In genomic region chr16:1152651-1153259, GRCh38 we compare ENCODE assay signal across 9 cellular contexts. TPM values are rescaled to one million over a fixed set of nuclear protein-coding genes. Genes with fewer than 3 reads are reported as not detected.
DNase-seq lines count a peak whose midpoint lies in the region; ATAC-seq and TF ChIP-seq lines count a peak whose summit lies in the region.
"Had no signal": no experiment of that assay in that cellular context is flagged by ENCODE, and none has a peak within 500 bp of the region (broad histone marks: within the 10 kb centered on the region; RNA-seq: fewer than 3 reads in every experiment).

Gene CACNA1H, plus strand, starts transcription at chr16:1153106. Its CDS starts 632 bp downstream, at chr16:1153738.

- H3K27ac ChIP-seq in esophagus (ENCODE audit: low read depth in 2 of 2, low read length in 1 of 2) = peak within 1 kb of the TSS; percentile 63 to 74
- H3K27ac ChIP-seq in upper lobe of right lung = no peak within 1 kb of the TSS
- no peak within 1 kb of the TSS for H3K27ac ChIP-seq in OCI-LY7 (ENCODE audit: low read depth, low read length, poor library complexity, severe bottlenecking)
- H3K27ac ChIP-seq: neutrophil had no signal

- H3K4me1 ChIP-seq in esophagus (ENCODE audit: control insufficient read depth in 2 of 2, insufficient read depth in 2 of 2, low read length in 1 of 2) = peaks cover 3 to 5% of the 10 kb centered on the region in 2 donors
- no peaks in the 10 kb centered on the region for H3K4me1 ChIP-seq in upper lobe of right lung
- H3K4me1 ChIP-seq in OCI-LY7 (ENCODE audit: insufficient read depth, low read length, poor library complexity, severe bottlenecking) = no peaks in the 10 kb centered on the region

- no peak within 1 kb of the TSS for H3K4me2 ChIP-seq in OCI-LY7 (ENCODE audit: low read length)

- peak; percentile 20 for ATAC-seq in upper lobe of right lung
- no peak for ATAC-seq in HG03342 (IDR thresholded peaks at IDR 0.05; ENCODE audit: unreplicated experiment)

- H3K9me2 ChIP-seq in OCI-LY7 (ENCODE audit: insufficient read depth, low read length) = no peaks in the 10 kb centered on the region

- no peaks in the 10 kb centered on the region for H3K36me3 Mint-ChIP-seq in activated CD4-positive, alpha-beta memory T cell treated with anti-CD3 and anti-CD28 coated beads, Interleukin-2, amount 10 ng/mL, durations not matched to agents 7 days and 5 days (ENCODE audit: low read depth)
- H3K36me3 Mint-ChIP-seq in progenitor cell of endocrine pancreas (ENCODE audit: insufficient read depth) = peaks cover 1% of the 10 kb centered on the region

- no peaks in the 10 kb centered on the region for H3K9me3 Mint-ChIP-seq in activated CD4-positive, alpha-beta memory T cell treated with anti-CD3 and anti-CD28 coated beads, Interleukin-2, amount 10 ng/mL, durations not matched to agents 7 days and 5 days
- H3K9me3 Mint-ChIP-seq in progenitor cell of endocrine pancreas (ENCODE audit: low read depth) = no peaks in the 10 kb centered on the region

- 0 to 2% methylated on average over 10 to 96 of the region's 98 CpGs for WGBS in esophagus, 2 donors

- H3K4me1 Mint-ChIP-seq in activated CD4-positive, alpha-beta memory T cell treated with anti-CD3 and anti-CD28 coated beads, Interleukin-2, amount 10 ng/mL, durations not matched to agents 7 days and 5 days = no peaks in the 10 kb centered on the region
- peaks cover 4% of the 10 kb centered on the region for H3K4me1 Mint-ChIP-seq in progenitor cell of endocrine pancreas (ENCODE audit: low read depth)

- H3K4me3 Mint-ChIP-seq in activated CD4-positive, alpha-beta memory T cell treated with anti-CD3 and anti-CD28 coated beads, Interleukin-2, amount 10 ng/mL, durations not matched to agents 7 days and 5 days = no peak within 1 kb of the TSS
- H3K4me3 Mint-ChIP-seq in progenitor cell of endocrine pancreas (ENCODE audit: low read depth) = peak within 1 kb of the TSS; percentile 62

- H3K79me2 ChIP-seq in OCI-LY7 (ENCODE audit: insufficient read depth, low read depth, low read length) = no peaks in the 10 kb centered on the region

- H3K27ac Mint-ChIP-seq in activated CD4-positive, alpha-beta memory T cell treated with anti-CD3 and anti-CD28 coated beads, Interleukin-2, amount 10 ng/mL, durations not matched to agents 7 days and 5 days = no peak within 1 kb of the TSS
- H3K27ac Mint-ChIP-seq in progenitor cell of endocrine pancreas = no peak within 1 kb of the TSS

- DNase-seq in HFF-Myc (ENCODE audit: extremely low read depth, low read depth) = no peak
- DNase-seq in activated CD4-positive, alpha-beta memory T cell treated with anti-CD3 and anti-CD28 coated beads, Interleukin-2, amount 10 ng/mL, durations not matched to agents 7 days and 5 days = peak; percentile 45
- DNase-seq in progenitor cell of endocrine pancreas (ENCODE audit: low spot score, unreplicated experiment) = peak; percentile 58
- DNase-seq in upper lobe of right lung = no peak
- no peak for DNase-seq in OCI-LY7 (ENCODE audit: low spot score)
- no peak for DNase-seq in SKM-1 (lab: John Stamatoyannopoulos, UW; ENCODE audit: unreplicated experiment)

- no TSS peak for BruUV-seq in OCI-LY7 (replicated peaks; lab: Mats Ljungman, UMichigan)

- H3K9me3 ChIP-seq in esophagus (ENCODE audit: control insufficient read depth in 2 of 2, insufficient read depth in 1 of 2, low read depth in 1 of 2, low read length in 1 of 2) (peaks cover 0 to 6% of the 10 kb centered on the region in 2 donors), upper lobe of right lung (no peaks in the 10 kb centered on the region), OCI-LY7 (ENCODE audit: low read length) (no peaks in the 10 kb centered on the region)
- H3K9me3 ChIP-seq: neutrophil had no signal

- peaks cover 8% of the 10 kb centered on the region for H3K27me3 Mint-ChIP-seq in activated CD4-positive, alpha-beta memory T cell treated with anti-CD3 and anti-CD28 coated beads, Interleukin-2, amount 10 ng/mL, durations not matched to agents 7 days and 5 days
- H3K27me3 Mint-ChIP-seq in progenitor cell of endocrine pancreas = peaks cover 11% of the 10 kb centered on the region

- H2AFZ ChIP-seq in OCI-LY7 (ENCODE audit: low read length) = no peak within 1 kb of the TSS

- H3K36me3 ChIP-seq in esophagus (ENCODE audit: control insufficient read depth in 2 of 2, insufficient read depth in 2 of 2, low read length in 1 of 2) (no peaks in the 10 kb centered on the region), upper lobe of right lung (no peaks in the 10 kb centered on the region), OCI-LY7 (ENCODE audit: insufficient read depth, low read length) (no peaks in the 10 kb centered on the region)
- H3K36me3 ChIP-seq: neutrophil had no signal

- CTCF ChIA-PET in activated CD4-positive, alpha-beta memory T cell treated with anti-CD3 and anti-CD28 coated beads, Interleukin-2, amount 10 ng/mL, durations not matched to agents 7 days and 5 days (lab: Charles Lee) = no interaction called here
- CTCF ChIA-PET in OCI-LY7 (lab: Charles Lee; ENCODE audit: unreplicated experiment) = no interaction called here

- POLR2A ChIA-PET in activated CD4-positive, alpha-beta memory T cell treated with anti-CD3 and anti-CD28 coated beads, Interleukin-2, amount 10 ng/mL, durations not matched to agents 7 days and 5 days (lab: Charles Lee) = no interaction called here
- POLR2A ChIA-PET in OCI-LY7 (lab: Charles Lee) = no interaction called here

- H3K4me3 ChIP-seq in HFF-Myc (replicated peaks; ENCODE audit: low read depth, low read length) = peak within 1 kb of the TSS; percentile 21; the same call in 1 of the 2 replicates
- H3K4me3 ChIP-seq in esophagus (ENCODE audit: low read depth in 1 of 2, low read length in 2 of 2) = peak within 1 kb of the TSS; percentile 40 to 43
- peak within 1 kb of the TSS; percentile 30 for H3K4me3 ChIP-seq in upper lobe of right lung
- no peak within 1 kb of the TSS for H3K4me3 ChIP-seq in OCI-LY7 (ENCODE audit: low read depth, low read length, poor library complexity, severe bottlenecking)

- TF ChIP-seq CTCF in HFF-Myc (IDR thresholded peaks at IDR 0.05; ENCODE audit: low read depth, low read length, missing control alignments) = peak; percentile 3
- TF ChIP-seq CTCF in progenitor cell of endocrine pancreas (IDR thresholded peaks at IDR 0.05; ENCODE audit: unreplicated experiment) = peak; percentile 69
- peak; percentile 22 for TF ChIP-seq CTCF in upper lobe of right lung (IDR thresholded peaks at IDR 0.05)
- no peak for TF ChIP-seq CTCF in OCI-LY7 (conservative IDR thresholded peaks at IDR 0.05; ENCODE audit: low read length)

- H3K27me3 ChIP-seq in esophagus (ENCODE audit: control insufficient read depth in 1 of 2, insufficient read depth in 2 of 2, low read length in 2 of 2) (peaks cover 0 to 23% of the 10 kb centered on the region in 2 donors), upper lobe of right lung (peaks cover 44% of the 10 kb centered on the region)

- no peaks in the 10 kb centered on the region for H4K20me1 ChIP-seq in OCI-LY7 (ENCODE audit: insufficient read depth, low read length)

- intact Hi-C loops in upper lobe of right lung (cut with DNase I) = no loop called here
- intact Hi-C loops in OCI-LY7 (cut with micrococcal nuclease; ENCODE audit: unreplicated experiment) = no loop called here

RNA-seq across cellular contexts. Expression of gene CACNA1H, which starts in this region (rescaled TPM):
- under 1 TPM; 0.58 to 0.83 TPM for total RNA-seq in activated CD4-positive, alpha-beta memory T cell treated with anti-CD3 and anti-CD28 coated beads, Interleukin-2, amount 10 ng/mL, durations not matched to agents 7 days and 5 days
- 1 to 10 TPM; 6.4 to 6.5 TPM for polyA plus RNA-seq in esophagus
- total RNA-seq in progenitor cell of endocrine pancreas (42.3 and 42.8 TPM in 2 replicates), upper lobe of right lung (10.9 TPM), OCI-LY7 (2022) (not detected in 2 replicates)
- total RNA-seq in OCI-LY7 (2014; rRNA removed; shearing (Covaris generic)) = not detected in 2 replicates

Comparison
In these comparisons a context has a peak if more than half of its experiments do, and no peak if none do; other contexts are left out.
1. Peak in DNase-seq in activated CD4-positive, alpha-beta memory T cell treated with anti-CD3 and anti-CD28 coated beads, Interleukin-2, amount 10 ng/mL, durations not matched to agents 7 days and 5 days; RNA of the gene not detected or under 1 TPM.
2. H3K27ac ChIP-seq: peak in esophagus (2 of 2); none in upper lobe of right lung (single experiment) and OCI-LY7 (single experiment).